ENCODE assay signal across 1 cellular context in genomic region chr4:6464842-6465588, GRCh38.
TF ChIP-seq lines count a peak whose summit lies in the region.

No MANE protein-coding gene starts in this region.

TF ChIP-seq in SK-N-SH, 30 proteins besides CTCF, POLR2A, EP300 and RAD21 (continued from another document):
- no peak for TF ChIP-seq REST (IDR thresholded peaks at IDR 0.05; ENCODE audit: low read depth, low read length)
TF ChIP-seq in SK-N-SH: peak in this region for 0.
